Comparison of ENCODE assay signal across 18 cellular contexts in genomic region chr1:27377760-27378495, GRCh38. TPM values are rescaled to one million over a fixed set of nuclear protein-coding genes. Genes with fewer than 3 reads are reported as not detected.
DNase-seq lines count a peak whose midpoint lies in the region; ATAC-seq and TF ChIP-seq lines count a peak whose summit lies in the region.
"Had no signal": no experiment of that assay in that cellular context is flagged by ENCODE, and none has a peak within 500 bp of the region (broad histone marks: within the 10 kb centered on the region; RNA-seq: fewer than 3 reads in every experiment).

No MANE protein-coding gene starts in this region.

- H3K27ac ChIP-seq in HEK293 (ENCODE audit: extremely low read depth, low read depth, low read length) (no peak overlapping the region), endodermal cell (ENCODE audit: low read depth, low read length) (no peak overlapping the region)
- H3K27ac ChIP-seq: HL-60 had no signal

- H3K4me3 Mint-ChIP-seq in nephron (no peak overlapping the region), endodermal cell (no peak overlapping the region)
- H3K4me3 Mint-ChIP-seq: CD8-positive, alpha-beta memory T cell had no signal

- no peak for ATAC-seq in GM18873 (IDR thresholded peaks at IDR 0.05; ENCODE audit: low FRiP score, unreplicated experiment)

- H3K27me3 Mint-ChIP-seq in nephron (ENCODE audit: low read depth) (peaks cover 29% of the 10 kb centered on the region), endodermal cell (ENCODE audit: insufficient read depth) (peaks cover 24% of the 10 kb centered on the region)

- no peaks in the 10 kb centered on the region for H3K36me3 Mint-ChIP-seq in nephron (ENCODE audit: low read depth)
- no peaks in the 10 kb centered on the region for H3K36me3 Mint-ChIP-seq in endodermal cell (ENCODE audit: low read depth)
- H3K36me3 Mint-ChIP-seq: CD8-positive, alpha-beta memory T cell had no signal

- POLR2A ChIA-PET in HEK293 (lab: Yijun Ruan, JAX): interaction anchor here (1.0 kb wide), 1 partner anchor 11 kb away, joined by 3 read pairs; the partner anchor contains the start of gene MAP3K6

- no peaks in the 10 kb centered on the region for H3K9me3 ChIP-seq in HEK293 (ENCODE audit: control insufficient read depth, insufficient read depth, low read depth, low read length)
- H3K9me3 ChIP-seq in endodermal cell (ENCODE audit: control insufficient read depth, low read length): no peaks in the 10 kb centered on the region
- H3K9me3 ChIP-seq: BE2C, SK-N-SH had no signal

- no peaks in the 10 kb centered on the region for H3K9me3 Mint-ChIP-seq in nephron
- no peaks in the 10 kb centered on the region for H3K9me3 Mint-ChIP-seq in endodermal cell
- H3K9me3 Mint-ChIP-seq: CD8-positive, alpha-beta memory T cell had no signal

- H3K27me3 ChIP-seq in endodermal cell (ENCODE audit: control insufficient read depth, insufficient read depth, low read length, poor library complexity, severe bottlenecking): peaks cover 20% of the 10 kb centered on the region
- H3K27me3 ChIP-seq: BE2C had no signal

- DNase-seq in NCI-H69 (lab: John Stamatoyannopoulos, UW) (peak; percentile 29), endodermal cell (no peak)
- DNase-seq: BE2C; CD8-positive, alpha-beta memory T cell; GF-D8; KG1; NCI-H1092; NCI-H1694 treated with DMSO at 0.1 percent for 48 hours; NCI-H446; NCI-H774; Right ventricle myocardium superior; SK-N-SH had no signal

- H3K4me1 ChIP-seq in HEK293 (ENCODE audit: control insufficient read depth, insufficient read depth, low read length): no peaks in the 10 kb centered on the region
- H3K4me1 ChIP-seq in endodermal cell (ENCODE audit: control insufficient read depth, insufficient read depth, low read length): no peaks in the 10 kb centered on the region
- H3K4me1 ChIP-seq: BE2C had no signal

- TF ChIP-seq CTCF in HEK293 (tag by site-specific recombination; IDR thresholded peaks at IDR 0.05) (no peak), nephron (IDR thresholded peaks at IDR 0.05; ENCODE audit: unreplicated experiment in 3 of 3) (no peak), endodermal cell (conservative IDR thresholded peaks at IDR 0.05) (no peak)

- H3K36me3 ChIP-seq in HEK293 (ENCODE audit: control insufficient read depth in 2 of 2, insufficient read depth in 1 of 2, low read length in 2 of 2) (no peaks in the 10 kb centered on the region), endodermal cell (ENCODE audit: control insufficient read depth, insufficient read depth, low read length) (no peaks in the 10 kb centered on the region)
- H3K36me3 ChIP-seq: BE2C had no signal

- CTCF ChIA-PET in HEK293 (lab: Yijun Ruan, JAX): interaction anchor here (0.6 to 2.3 kb wide), 7 partner anchors 10 to 334 kb away, joined by 3 to 9 read pairs (median 6); partner anchors contain the start of gene MAP3K6

- WGBS in endodermal cell (ENCODE audit: insufficient coverage in 1 of 2, insufficient read length in 1 of 2), 2 experiments: 90 to 94% methylated on average over 5 to 11 of the region's 12 CpGs

- no peak overlapping the region for H3K9ac ChIP-seq in endodermal cell (ENCODE audit: extremely low read depth, low read length, poor library complexity, severe bottlenecking)
- H3K9ac ChIP-seq: SK-N-SH had no signal

- H3K27ac Mint-ChIP-seq in nephron: peak overlapping the region in 2 of 3 experiments; percentile 3 to 31
- no peak overlapping the region for H3K27ac Mint-ChIP-seq in endodermal cell
- H3K27ac Mint-ChIP-seq: CD8-positive, alpha-beta memory T cell had no signal

- H3K4me1 Mint-ChIP-seq in nephron: peaks cover 16% of the 10 kb centered on the region
- no peaks in the 10 kb centered on the region for H3K4me1 Mint-ChIP-seq in endodermal cell
- H3K4me1 Mint-ChIP-seq: CD8-positive, alpha-beta memory T cell had no signal

- H3K4me3 ChIP-seq in HEK293 (ENCODE audit: low read depth, low read length): no peak overlapping the region
- no peak overlapping the region for H3K4me3 ChIP-seq in endodermal cell (ENCODE audit: low read length)

TF ChIP-seq in HEK293, 187 proteins besides CTCF, POLR2A, EP300 and RAD21 (continues in another document):
- TF ChIP-seq ZFP41 (tag by site-specific recombination; IDR thresholded peaks at IDR 0.05; ENCODE audit: borderline replicate concordance): no peak
- TF ChIP-seq ZNF311 (tag by site-specific recombination; IDR thresholded peaks at IDR 0.05; ENCODE audit: borderline replicate concordance): no peak
- TF ChIP-seq ZFP69B (tag by site-specific recombination; IDR thresholded peaks at IDR 0.05): no peak
- peak; percentile 47; the same call in 1 of the 2 replicates for TF ChIP-seq ZNF223 (tag by site-specific recombination; IDR thresholded peaks at IDR 0.05)
- TF ChIP-seq ZNF639 (tag by site-specific recombination; IDR thresholded peaks at IDR 0.05): no peak
- no peak for TF ChIP-seq ZNF24 (tag by site-specific recombination; IDR thresholded peaks at IDR 0.05)
- TF ChIP-seq ZNF580 (tag by site-specific recombination; IDR thresholded peaks at IDR 0.05): no peak
- no peak for TF ChIP-seq ZBTB49 (tag by site-specific recombination; IDR thresholded peaks at IDR 0.05; ENCODE audit: low read depth)
- TF ChIP-seq ZNF184 (tag by site-specific recombination; IDR thresholded peaks at IDR 0.05): no peak
- TF ChIP-seq ZNF629 (tag by site-specific recombination; IDR thresholded peaks at IDR 0.05): no peak
- TF ChIP-seq ZNF555 (tag by site-specific recombination; conservative IDR thresholded peaks at IDR 0.05): no peak
- TF ChIP-seq ZNF704 (tag by site-specific recombination; IDR thresholded peaks at IDR 0.05): no peak
- TF ChIP-seq ZBTB7A (tag by site-specific recombination; IDR thresholded peaks at IDR 0.05; ENCODE audit: low read depth): no peak
- peak; percentile 88 for TF ChIP-seq ZIC2 (tag by site-specific recombination; IDR thresholded peaks at IDR 0.05)
- no peak for TF ChIP-seq GLI4 (tag by site-specific recombination; IDR thresholded peaks at IDR 0.05)
- TF ChIP-seq EGR2 (tag by site-specific recombination; IDR thresholded peaks at IDR 0.05; ENCODE audit: low read depth): peak; percentile 30; the same call in 1 of the 2 replicates
- no peak for TF ChIP-seq REPIN1 (tag by site-specific recombination; IDR thresholded peaks at IDR 0.05; ENCODE audit: low read depth)

RNA-seq across cellular contexts. Expression of gene FCN3, which starts 3.3 kb away (rescaled TPM):
- total RNA-seq in endodermal cell: under 1 TPM in 1 of 2 donors, not detected in 1; 0.26 TPM
- polyA plus RNA-seq in endodermal cell (2013, experiment 1 of 2): not detected
- not detected for polyA plus RNA-seq in endodermal cell (2013, experiment 2 of 2)
- total RNA-seq: CD8-positive, alpha-beta memory T cell; H4; M059J had no signal
- polyA plus RNA-seq: CD8-positive, alpha-beta memory T cell; SK-N-SH had no signal

RNA-seq across cellular contexts. Expression of gene CD164L2, which starts 5.2 kb away (rescaled TPM):
- total RNA-seq in endodermal cell: 1 to 10 TPM; 1.6 to 1.8 TPM
- polyA plus RNA-seq in endodermal cell (2013, experiment 1 of 2): 1.4 TPM
- polyA plus RNA-seq in endodermal cell (2013, experiment 2 of 2): 0.83 TPM
- total RNA-seq: CD8-positive, alpha-beta memory T cell; H4; M059J; Right ventricle myocardium superior had no signal
- polyA plus RNA-seq: CD8-positive, alpha-beta memory T cell had no signal

RNA-seq across cellular contexts. Expression of gene MAP3K6, which starts 11.2 kb away (rescaled TPM):
- 10 to 100 TPM in 1 of 2 donors, 1 to 10 TPM in 1; 6.6 to 11.5 TPM for total RNA-seq in endodermal cell
- polyA plus RNA-seq in endodermal cell (2013, experiment 1 of 2): 14.9 TPM
- polyA plus RNA-seq in endodermal cell (2013, experiment 2 of 2): 14.3 TPM

RNA-seq across cellular contexts. Expression of gene GPR3, which starts 14.5 kb away (rescaled TPM):
- total RNA-seq in endodermal cell: 1 to 10 TPM; 3.5 to 4.1 TPM
- 4.5 TPM for polyA plus RNA-seq in endodermal cell (2013, experiment 1 of 2)
- polyA plus RNA-seq in endodermal cell (2013, experiment 2 of 2): 4.5 TPM
- polyA plus RNA-seq: CD8-positive, alpha-beta memory T cell had no signal

RNA-seq across cellular contexts. Expression of gene SYTL1, which starts 36.1 kb away (rescaled TPM):
- total RNA-seq in endodermal cell: 1 to 10 TPM; 6.7 to 7.5 TPM
- polyA plus RNA-seq in endodermal cell (2013, experiment 1 of 2): 3.2 TPM
- 4.9 TPM for polyA plus RNA-seq in endodermal cell (2013, experiment 2 of 2)
